17 cellular contexts compared by ENCODE assay signal in genomic region chr18:28802546-28802945, GRCh38.
DNase-seq lines count a peak whose midpoint lies in the region; TF ChIP-seq lines count a peak whose summit lies in the region.
"Had no signal": no experiment of that assay in that cellular context is flagged by ENCODE, and none has a peak within 500 bp of the region (broad histone marks: within the 10 kb centered on the region; RNA-seq: fewer than 3 reads in every experiment).

No MANE protein-coding gene starts in this region.

- no peaks in the 10 kb centered on the region for H3K9me3 ChIP-seq in colonic mucosa
- H3K9me3 ChIP-seq: testis had no signal

- CTCF ChIA-PET in BJ (lab: Yijun Ruan, JAX) = interaction anchor here (1.4 kb wide), 1 partner anchor 9 kb away, joined by 5 read pairs; no protein-coding TSS in a partner anchor

- H3K27me3 ChIP-seq in BJ (ENCODE audit: control insufficient read depth, insufficient read depth, low read length) = no peaks in the 10 kb centered on the region
- no peaks in the 10 kb centered on the region for H3K27me3 ChIP-seq in colonic mucosa
- H3K27me3 ChIP-seq: right lobe of liver, testis had no signal

- intact Hi-C loops in colonic mucosa (cut with DNase I) = no loop called here

- DNase-seq in BJ (ENCODE audit: low read depth) (peak; percentile 6), HT1080 (ENCODE audit: low read depth) (peak; percentile 94), astrocyte of the spinal cord (ENCODE audit: low read depth, low spot score) (peak; percentile 36), glomerular endothelial cell (ENCODE audit: extremely low read depth, low read depth, low spot score) (peak; percentile 90), COR-L47 (lab: John Stamatoyannopoulos, UW) (no peak), DMS153 treated with DMSO at 0.1 percent for 48 hours (lab: John Stamatoyannopoulos, UW; ENCODE audit: unreplicated experiment) (no peak), colonic mucosa (no peak)
- DNase-seq in activated naive CD4-positive, alpha-beta T cell treated with Interleukin-2 at 50 U/mL for 16 hours = no peak
- DNase-seq: activated CD4-positive, alpha-beta T cell treated with anti-CD3 and anti-CD28 coated beads for 48 hours; CD4-positive, CD25-positive, alpha-beta regulatory T cell; DMS153; NCI-H1417; NCI-H526; right lobe of liver; Right ventricle myocardium superior; T-cell; testis had no signal

- TF ChIP-seq CTCF in BJ (IDR thresholded peaks at IDR 0.05; ENCODE audit: insufficient read depth, low read depth, low read length) (no peak), astrocyte of the spinal cord (IDR thresholded peaks at IDR 0.05; ENCODE audit: low read depth, low read length) (no peak), colonic mucosa (IDR thresholded peaks at IDR 0.05) (no peak)

- in situ Hi-C loops in astrocyte of the spinal cord (cut with HindIII; ENCODE audit: low sequenced_read_pairs) = no loop called here

- POLR2A ChIA-PET in BJ (lab: Charles Lee) = no interaction called here

- no peaks in the 10 kb centered on the region for H3K4me1 ChIP-seq in colonic mucosa
- H3K4me1 ChIP-seq: right lobe of liver, testis had no signal

- H3K9ac ChIP-seq in colonic mucosa (ENCODE audit: low read depth in 2 of 2, low read length in 2 of 2) = no peak overlapping the region

- H3K4me3 ChIP-seq in BJ (ENCODE audit: low read depth, low read length) (no peak overlapping the region), astrocyte of the spinal cord (ENCODE audit: low read depth, low read length) (no peak overlapping the region), colonic mucosa (no peak overlapping the region)
- H3K4me3 ChIP-seq: right lobe of liver, testis had no signal

- no peak overlapping the region for H3K27ac ChIP-seq in colonic mucosa
- H3K27ac ChIP-seq: right lobe of liver, testis had no signal

- H3K36me3 ChIP-seq in BJ (ENCODE audit: control insufficient read depth, insufficient read depth, low read length) = no peaks in the 10 kb centered on the region
- H3K36me3 ChIP-seq in colonic mucosa = no peaks in the 10 kb centered on the region
- H3K36me3 ChIP-seq: right lobe of liver had no signal

Comparison
In these comparisons a context has a peak if more than half of its experiments do, and no peak if none do; other contexts are left out.
1. DNase-seq: peak in BJ (single experiment), HT1080 (single experiment), astrocyte of the spinal cord (single experiment) and glomerular endothelial cell (single experiment); none in activated naive CD4-positive, alpha-beta T cell treated with Interleukin-2 at 50 U/mL for 16 hours (single experiment), COR-L47 (single experiment), DMS153 treated with DMSO at 0.1 percent for 48 hours (single experiment) and colonic mucosa (single experiment).